1 cellular context compared by ENCODE assay signal in the genomic region with DNA sequence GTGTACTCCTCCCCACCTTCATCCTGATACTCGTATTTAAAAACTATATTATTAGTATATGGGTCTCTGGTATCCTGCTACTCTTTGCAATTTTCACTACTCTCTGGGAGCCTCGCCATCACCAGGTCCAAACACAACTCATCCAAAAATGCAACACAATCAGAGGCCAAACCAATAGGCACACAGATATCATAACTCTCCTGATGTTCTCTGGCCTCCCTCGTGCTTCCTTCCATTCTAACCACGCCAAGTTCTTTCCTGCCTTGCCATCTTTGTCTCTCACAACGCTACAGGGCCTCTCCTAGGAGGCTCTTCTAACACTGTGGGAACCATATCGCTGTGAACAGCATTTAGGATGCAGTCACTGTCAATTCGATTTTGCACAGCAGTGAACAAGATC.
TF ChIP-seq lines count a peak whose summit lies in the region.

No MANE protein-coding gene starts in this region.

TF ChIP-seq in IMR-90, 13 proteins besides CTCF, POLR2A, EP300 and RAD21:
- TF ChIP-seq SMC3 (IDR thresholded peaks at IDR 0.05; ENCODE audit: low read depth, low read length) (no peak), MAFK (IDR thresholded peaks at IDR 0.05; ENCODE audit: low read depth, low read length) (no peak), CHD1 (IDR thresholded peaks at IDR 0.05; ENCODE audit: low read depth, low read length) (no peak)
